Comparison of ENCODE assay signal across 13 cellular contexts in genomic region chr10:101121661-101122045, GRCh38. TPM values are rescaled to one million over a fixed set of nuclear protein-coding genes. Genes with fewer than 3 reads are reported as not detected.
DNase-seq lines count a peak whose midpoint lies in the region; ATAC-seq and TF ChIP-seq lines count a peak whose summit lies in the region.
"Had no signal": no experiment of that assay in that cellular context is flagged by ENCODE, and none has a peak within 500 bp of the region (broad histone marks: within the 10 kb centered on the region; RNA-seq: fewer than 3 reads in every experiment).

No MANE protein-coding gene starts in this region.

- no peak for TF ChIP-seq CTCF in tibial artery (IDR thresholded peaks at IDR 0.05)
- no peak for TF ChIP-seq CTCF in glutamatergic neuron (IDR thresholded peaks at IDR 0.05; ENCODE audit: partially characterized antibody, unreplicated experiment)
- no peak for TF ChIP-seq CTCF in RWPE1 (conservative IDR thresholded peaks at IDR 0.05; ENCODE audit: low read depth)

- peak; percentile 19 for ATAC-seq in activated naive CD8-positive, alpha-beta T cell treated with anti-CD3 and anti-CD28 coated beads, Interleukin-2, amount 10 ng/mL, durations not matched to agents 7 days and 5 days (ENCODE audit: low read depth)
- ATAC-seq in memory B cell (ENCODE audit: low read depth) (no peak), sciatic nerve (no peak)

- POLR2A ChIA-PET in activated naive CD8-positive, alpha-beta T cell treated with anti-CD3 and anti-CD28 coated beads, Interleukin-2, amount 10 ng/mL, durations not matched to agents 7 days and 5 days (lab: Charles Lee), result no interaction called here
- POLR2A ChIA-PET in RWPE1 (lab: Yijun Ruan, JAX; ENCODE audit: low non-redundant PET), result no interaction called here

- no peaks in the 10 kb centered on the region for H3K9me3 Mint-ChIP-seq in activated naive CD4-positive, alpha-beta T cell treated with anti-CD3 and anti-CD28 coated beads for 36 hours
- no peaks in the 10 kb centered on the region for H3K9me3 Mint-ChIP-seq in activated naive CD4-positive, alpha-beta T cell treated with anti-CD3 and anti-CD28 coated beads, Interleukin-2, amount 10 ng/mL, durations not matched to agents 7 days and 5 days
- no peaks in the 10 kb centered on the region for H3K9me3 Mint-ChIP-seq in activated naive CD8-positive, alpha-beta T cell treated with anti-CD3 and anti-CD28 coated beads, Interleukin-2, amount 10 ng/mL, durations not matched to agents 7 days and 5 days
- H3K9me3 Mint-ChIP-seq in memory B cell (no peaks in the 10 kb centered on the region), glutamatergic neuron (ENCODE audit: unreplicated experiment) (peaks cover 14% of the 10 kb centered on the region)

- CTCF ChIA-PET in activated naive CD4-positive, alpha-beta T cell treated with anti-CD3 and anti-CD28 coated beads for 36 hours (lab: Charles Lee), result interaction anchor here (0.7 to 2.9 kb wide), 5 partner anchors 20 to 223 kb away, joined by 3 to 19 read pairs (median 4); no protein-coding TSS in a partner anchor
- CTCF ChIA-PET in activated naive CD4-positive, alpha-beta T cell treated with anti-CD3 and anti-CD28 coated beads, Interleukin-2, amount 10 ng/mL, durations not matched to agents 7 days and 5 days (lab: Charles Lee), result interaction anchor here (1.0 to 3.4 kb wide), 2 partner anchors 10 to 20 kb away, joined by 3 to 18 read pairs; partner anchors contain the start of gene TLX1
- CTCF ChIA-PET in RWPE1 (lab: Yijun Ruan, JAX), result interaction anchor here (0.7 to 1.0 kb wide), 2 partner anchors 26 to 99 kb away, joined by 3 to 4 read pairs; no protein-coding TSS in a partner anchor

- intact Hi-C loops in activated naive CD4-positive, alpha-beta T cell treated with anti-CD3 and anti-CD28 coated beads for 36 hours (cut with micrococcal nuclease), result loop anchor here (2.0 kb wide), 1 partner anchor 61 kb away; the partner anchor contains the start of gene KAZALD1
- intact Hi-C loops in tibial artery (cut with DNase I; ENCODE audit: low total_unique reads), result no loop called here
- intact Hi-C loops in sciatic nerve (cut with DNase I), result no loop called here

- H3K4me3 Mint-ChIP-seq in activated naive CD4-positive, alpha-beta T cell treated with anti-CD3 and anti-CD28 coated beads for 36 hours, result peak overlapping the region; percentile 86
- H3K4me3 Mint-ChIP-seq in activated naive CD4-positive, alpha-beta T cell treated with anti-CD3 and anti-CD28 coated beads, Interleukin-2, amount 10 ng/mL, durations not matched to agents 7 days and 5 days, result no peak overlapping the region
- H3K4me3 Mint-ChIP-seq in activated naive CD8-positive, alpha-beta T cell treated with anti-CD3 and anti-CD28 coated beads, Interleukin-2, amount 10 ng/mL, durations not matched to agents 7 days and 5 days, result peak overlapping the region; percentile 92
- H3K4me3 Mint-ChIP-seq in memory B cell (peak overlapping the region; percentile 96), glutamatergic neuron (ENCODE audit: unreplicated experiment) (no peak overlapping the region)

- H3K9me3 ChIP-seq in tibial artery, result no peaks in the 10 kb centered on the region
- H3K9me3 ChIP-seq: uterus had no signal

- no peak overlapping the region for H3K27ac Mint-ChIP-seq in activated naive CD4-positive, alpha-beta T cell treated with anti-CD3 and anti-CD28 coated beads for 36 hours
- no peak overlapping the region for H3K27ac Mint-ChIP-seq in activated naive CD4-positive, alpha-beta T cell treated with anti-CD3 and anti-CD28 coated beads, Interleukin-2, amount 10 ng/mL, durations not matched to agents 7 days and 5 days
- no peak overlapping the region for H3K27ac Mint-ChIP-seq in activated naive CD8-positive, alpha-beta T cell treated with anti-CD3 and anti-CD28 coated beads, Interleukin-2, amount 10 ng/mL, durations not matched to agents 7 days and 5 days
- H3K27ac Mint-ChIP-seq in memory B cell, result no peak overlapping the region
- no peak overlapping the region for H3K27ac Mint-ChIP-seq in glutamatergic neuron (ENCODE audit: unreplicated experiment)

- H3K4me1 Mint-ChIP-seq in activated naive CD4-positive, alpha-beta T cell treated with anti-CD3 and anti-CD28 coated beads for 36 hours (ENCODE audit: low read depth), result peaks cover 26% of the 10 kb centered on the region
- peaks cover 28% of the 10 kb centered on the region for H3K4me1 Mint-ChIP-seq in activated naive CD4-positive, alpha-beta T cell treated with anti-CD3 and anti-CD28 coated beads, Interleukin-2, amount 10 ng/mL, durations not matched to agents 7 days and 5 days
- H3K4me1 Mint-ChIP-seq in activated naive CD8-positive, alpha-beta T cell treated with anti-CD3 and anti-CD28 coated beads, Interleukin-2, amount 10 ng/mL, durations not matched to agents 7 days and 5 days, result peaks cover 19% of the 10 kb centered on the region
- H3K4me1 Mint-ChIP-seq in memory B cell (peaks cover 12% of the 10 kb centered on the region), glutamatergic neuron (ENCODE audit: low read depth, unreplicated experiment) (peaks cover 10% of the 10 kb centered on the region)

- peaks cover 0 to 30% (median 22%) of the 10 kb centered on the region in 4 donors for H3K4me1 ChIP-seq in tibial artery

- no peak overlapping the region for H3K27ac ChIP-seq in tibial artery
- H3K27ac ChIP-seq in RWPE1, result no peak overlapping the region
- H3K27ac ChIP-seq: HL-60, uterus had no signal

- DNase-seq in activated naive CD4-positive, alpha-beta T cell treated with anti-CD3 and anti-CD28 coated beads for 36 hours, result no peak
- no peak for DNase-seq in activated naive CD4-positive, alpha-beta T cell treated with anti-CD3 and anti-CD28 coated beads, Interleukin-2, amount 10 ng/mL, durations not matched to agents 7 days and 5 days
- no peak for DNase-seq in activated naive CD8-positive, alpha-beta T cell treated with anti-CD3 and anti-CD28 coated beads, Interleukin-2, amount 10 ng/mL, durations not matched to agents 7 days and 5 days
- DNase-seq in memory B cell (ENCODE audit: low spot score in 2 of 2), result no peak
- no peak for DNase-seq in tibial artery
- no peak for DNase-seq in glutamatergic neuron
- DNase-seq in RWPE1 (ENCODE audit: low spot score), result no peak
- DNase-seq in sciatic nerve (ENCODE audit: low spot score), result no peak
- DNase-seq: left cardiac atrium, NCI-H187 treated with DMSO at 0.1 percent for 48 hours, uterus had no signal

- H3K36me3 ChIP-seq in tibial artery, result no peaks in the 10 kb centered on the region
- H3K36me3 ChIP-seq: uterus had no signal

- H3K27me3 ChIP-seq in tibial artery, result peaks cover 0 to 80% of the 10 kb centered on the region in 2 donors

- no peaks in the 10 kb centered on the region for H3K36me3 Mint-ChIP-seq in activated naive CD4-positive, alpha-beta T cell treated with anti-CD3 and anti-CD28 coated beads for 36 hours (ENCODE audit: low read depth)
- H3K36me3 Mint-ChIP-seq in activated naive CD4-positive, alpha-beta T cell treated with anti-CD3 and anti-CD28 coated beads, Interleukin-2, amount 10 ng/mL, durations not matched to agents 7 days and 5 days, result no peaks in the 10 kb centered on the region
- H3K36me3 Mint-ChIP-seq in activated naive CD8-positive, alpha-beta T cell treated with anti-CD3 and anti-CD28 coated beads, Interleukin-2, amount 10 ng/mL, durations not matched to agents 7 days and 5 days, result no peaks in the 10 kb centered on the region
- no peaks in the 10 kb centered on the region for H3K36me3 Mint-ChIP-seq in memory B cell
- peaks cover 5% of the 10 kb centered on the region for H3K36me3 Mint-ChIP-seq in glutamatergic neuron (ENCODE audit: unreplicated experiment)

- H3K4me3 ChIP-seq in tibial artery, result peak overlapping the region; percentile 48 to 49

- H3K27me3 Mint-ChIP-seq in activated naive CD4-positive, alpha-beta T cell treated with anti-CD3 and anti-CD28 coated beads for 36 hours (ENCODE audit: low read depth), result peaks cover 42% of the 10 kb centered on the region
- peaks cover 91% of the 10 kb centered on the region for H3K27me3 Mint-ChIP-seq in activated naive CD4-positive, alpha-beta T cell treated with anti-CD3 and anti-CD28 coated beads, Interleukin-2, amount 10 ng/mL, durations not matched to agents 7 days and 5 days
- peaks cover 67% of the 10 kb centered on the region for H3K27me3 Mint-ChIP-seq in activated naive CD8-positive, alpha-beta T cell treated with anti-CD3 and anti-CD28 coated beads, Interleukin-2, amount 10 ng/mL, durations not matched to agents 7 days and 5 days
- H3K27me3 Mint-ChIP-seq in memory B cell (peaks cover 25% of the 10 kb centered on the region), glutamatergic neuron (ENCODE audit: unreplicated experiment) (peaks cover 43% of the 10 kb centered on the region)

RNA-seq across cellular contexts. Expression of gene TLX1, which starts 9.4 kb away (rescaled TPM):
- total RNA-seq in activated naive CD4-positive, alpha-beta T cell treated with anti-CD3 and anti-CD28 coated beads for 36 hours, result not detected
- not detected for total RNA-seq in activated naive CD8-positive, alpha-beta T cell treated with anti-CD3 and anti-CD28 coated beads, Interleukin-2, amount 10 ng/mL, durations not matched to agents 7 days and 5 days
- total RNA-seq in glutamatergic neuron (ENCODE audit: unreplicated experiment), result 14.3 TPM
- not detected for total RNA-seq in sciatic nerve
- total RNA-seq: SK-MEL-5, uterus had no signal

RNA-seq across cellular contexts. Expression of gene KAZALD1, which starts 59.9 kb away (rescaled TPM):
- under 1 TPM; 0.52 to 0.62 TPM for total RNA-seq in activated naive CD4-positive, alpha-beta T cell treated with anti-CD3 and anti-CD28 coated beads for 36 hours
- not detected for total RNA-seq in activated naive CD8-positive, alpha-beta T cell treated with anti-CD3 and anti-CD28 coated beads, Interleukin-2, amount 10 ng/mL, durations not matched to agents 7 days and 5 days
- 0.59 TPM for total RNA-seq in glutamatergic neuron (ENCODE audit: unreplicated experiment)
- 4.7 TPM for total RNA-seq in sciatic nerve

Comparison
In these comparisons a context has a peak if more than half of its experiments do, and no peak if none do; other contexts are left out.
1. H3K4me3 Mint-ChIP-seq: peak in activated naive CD4-positive, alpha-beta T cell treated with anti-CD3 and anti-CD28 coated beads for 36 hours (single experiment), activated naive CD8-positive, alpha-beta T cell treated with anti-CD3 and anti-CD28 coated beads, Interleukin-2, amount 10 ng/mL, durations not matched to agents 7 days and 5 days (single experiment) and memory B cell (single experiment); none in activated naive CD4-positive, alpha-beta T cell treated with anti-CD3 and anti-CD28 coated beads, Interleukin-2, amount 10 ng/mL, durations not matched to agents 7 days and 5 days (single experiment) and glutamatergic neuron (single experiment).
2. RNA of gene TLX1, which starts 9.4 kb away (total RNA-seq): 14.3 TPM in glutamatergic neuron (single experiment); not detected in activated naive CD4-positive, alpha-beta T cell treated with anti-CD3 and anti-CD28 coated beads for 36 hours, not detected in activated naive CD8-positive, alpha-beta T cell treated with anti-CD3 and anti-CD28 coated beads, Interleukin-2, amount 10 ng/mL, durations not matched to agents 7 days and 5 days and not detected in sciatic nerve (single experiment); every median in the first group is over 10 times any median in the second.